Comparison of ENCODE assay signal across 2 cellular contexts in genomic region chr19:57641715-57642234, GRCh38.
TF ChIP-seq lines count a peak whose summit lies in the region.

No MANE protein-coding gene starts in this region.

TF ChIP-seq in HEK293, 187 proteins besides CTCF, POLR2A, EP300 and RAD21:
- no peak for TF ChIP-seq REPIN1 (tag by site-specific recombination; IDR thresholded peaks at IDR 0.05; ENCODE audit: low read depth)
- peak; percentile 94 for TF ChIP-seq SETDB1 (IDR thresholded peaks at IDR 0.05; ENCODE audit: insufficient read length, low read length)
- TF ChIP-seq ZBTB1 (tag by site-specific recombination; IDR thresholded peaks at IDR 0.05) = no peak
- peak; percentile 59; the same call in 1 of the 2 replicates for TF ChIP-seq SCRT2 (tag by site-specific recombination; IDR thresholded peaks at IDR 0.05)
- no peak for TF ChIP-seq ZNF488 (tag by site-specific recombination; IDR thresholded peaks at IDR 0.05)
- TF ChIP-seq ZNF311 (tag by site-specific recombination; IDR thresholded peaks at IDR 0.05; ENCODE audit: borderline replicate concordance) = no peak
- no peak for TF ChIP-seq ZNF664 (tag by site-specific recombination; IDR thresholded peaks at IDR 0.05)
- TF ChIP-seq ZNF341 (tag by site-specific recombination; IDR thresholded peaks at IDR 0.05; ENCODE audit: low read depth) = no peak
- TF ChIP-seq ELK4 (IDR thresholded peaks at IDR 0.05; ENCODE audit: borderline replicate concordance, low read depth, low read length) = no peak
- no peak for TF ChIP-seq OVOL3 (tag by site-specific recombination; IDR thresholded peaks at IDR 0.05)
- TF ChIP-seq TRIM28 (IDR thresholded peaks at IDR 0.05; ENCODE audit: borderline replicate concordance, low read length) = no peak; the same call in 1 of the 2 replicates
- no peak for TF ChIP-seq ZNF776 (tag by site-specific recombination; IDR thresholded peaks at IDR 0.05; ENCODE audit: borderline replicate concordance)
- no peak for TF ChIP-seq ZNF184 (tag by site-specific recombination; IDR thresholded peaks at IDR 0.05)
- no peak for TF ChIP-seq ZNF140 (tag by site-specific recombination; IDR thresholded peaks at IDR 0.05)
- no peak for TF ChIP-seq ZNF530 (tag by site-specific recombination; IDR thresholded peaks at IDR 0.05; ENCODE audit: low read depth)
- no peak for TF ChIP-seq ZIC2 (tag by site-specific recombination; IDR thresholded peaks at IDR 0.05)
- TF ChIP-seq ZNF114 (tag by site-specific recombination; IDR thresholded peaks at IDR 0.05) = no peak
- TF ChIP-seq KLF17 (tag by site-specific recombination; IDR thresholded peaks at IDR 0.05) = no peak

TF ChIP-seq in K562, 482 proteins besides CTCF, POLR2A, EP300 and RAD21:
- TF ChIP-seq TRIM28 (IDR thresholded peaks at IDR 0.05) (0 out of 2 replicates have a peak, but pooled peaks have one; percentile 29), ARHGAP35 (IDR thresholded peaks at IDR 0.05; ENCODE audit: partially characterized antibody) (no peak), THRA (IDR thresholded peaks at IDR 0.05) (no peak), SIN3B (IDR thresholded peaks at IDR 0.05; ENCODE audit: low read depth) (no peak), CC2D1A (IDR thresholded peaks at IDR 0.05) (no peak), PHB (CRISPR knock-in tag; IDR thresholded peaks at IDR 0.05) (no peak), TCF7 (IDR thresholded peaks at IDR 0.05; ENCODE audit: borderline replicate concordance) (no peak), ZNF75A (CRISPR knock-in tag; IDR thresholded peaks at IDR 0.05) (peak; percentile 94)
